ENCODE assay signal across 24 cellular contexts in the genomic region with DNA sequence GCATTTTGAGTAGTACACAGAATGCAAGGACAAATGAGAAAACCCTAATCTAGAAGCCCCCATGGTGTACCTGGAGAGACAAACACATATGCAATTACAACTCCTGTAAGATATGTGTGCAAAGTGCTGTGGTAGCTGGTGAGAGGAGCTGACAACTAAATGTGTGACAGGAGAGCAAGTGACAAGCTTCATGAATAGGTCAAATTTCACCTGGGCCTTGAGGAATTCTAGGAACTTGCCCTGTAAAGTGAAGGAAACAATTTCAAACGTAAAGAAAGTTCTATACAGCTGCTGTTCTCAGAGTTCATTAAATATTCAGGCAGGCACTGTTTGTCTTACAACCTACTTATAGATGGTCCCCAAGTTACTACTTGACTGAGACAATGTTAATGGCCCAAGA.
"Had no signal": no experiment of that assay in that cellular context is flagged by ENCODE, and none has a peak within 500 bp of the region (broad histone marks: within the 10 kb centered on the region; RNA-seq: fewer than 3 reads in every experiment).

No MANE protein-coding gene starts in this region.

- H3K4me2 ChIP-seq: hepatocyte had no signal

- H3K9ac ChIP-seq: parathyroid adenoma had no signal

- H3K27me3 Mint-ChIP-seq: stimulated activated naive B cell treated with anti-CD40 and anti-IgM and Interleukin-4, amounts not matched to agents 10 μg/mL and 1 μg/mL and 100 μg/mL, for 72 hours; stimulated activated naive CD8-positive, alpha-beta T cell treated with anti-CD3 and anti-CD28 coated beads, Interleukin-15, Interleukin-2, amounts not matched to agents 100 ng/mL and 50 ng/mL, for 24 hours had no signal

- DNase-seq: dorsolateral prefrontal cortex; effector CD4-positive, alpha-beta T cell; endodermal cell; foreskin keratinocyte; heart left ventricle; left ventricle myocardium superior; lower lobe of right lung; naive thymus-derived CD8-positive, alpha-beta T cell; right lobe of liver; small intestine; stimulated activated CD4-positive, alpha-beta T cell treated with anti-CD3 and anti-CD28 coated beads, Interleukin-15, amount 100 ng/mL, for 24 hours; stimulated activated CD4-positive, alpha-beta T cell treated with anti-CD3 and anti-CD28 coated beads, Interleukin-2, amount 100 ng/mL, for 48 hours; stimulated activated naive B cell treated with anti-CD40 and anti-IgM and Interleukin-4, amounts not matched to agents 10 μg/mL and 1 μg/mL and 100 μg/mL, for 72 hours; transverse colon; upper lobe of right lung; uterus had no signal

- FAIRE-seq: colon, keratinocyte, small intestine had no signal

- H3K4me3 ChIP-seq: dorsolateral prefrontal cortex, esophagus muscularis mucosa, gastroesophageal sphincter, heart left ventricle, hepatocyte, lower lobe of right lung, right lobe of liver, transverse colon, upper lobe of right lung, uterus had no signal

- H3K4me1 ChIP-seq: foreskin keratinocyte, gastroesophageal sphincter, heart left ventricle, lower lobe of right lung, parathyroid adenoma, right lobe of liver, transverse colon, upper lobe of right lung, uterus had no signal

- ATAC-seq: foreskin keratinocyte; gastroesophageal sphincter; heart left ventricle; left ventricle myocardium superior; lower lobe of right lung; naive thymus-derived CD8-positive, alpha-beta T cell; right lobe of liver; stimulated activated naive B cell treated with anti-CD40 and anti-IgM and Interleukin-4, amounts not matched to agents 10 μg/mL and 1 μg/mL and 100 μg/mL, for 72 hours; upper lobe of right lung had no signal

- H3K79me2 ChIP-seq: hepatocyte, parathyroid adenoma had no signal

- H3K9me3 ChIP-seq: esophagus muscularis mucosa, gastroesophageal sphincter, heart left ventricle, lower lobe of right lung, right lobe of liver, transverse colon, upper lobe of right lung, uterus had no signal

- H3K27me3 ChIP-seq: dorsolateral prefrontal cortex, esophagus muscularis mucosa, foreskin keratinocyte, gastroesophageal sphincter, hepatocyte, right lobe of liver, transverse colon, upper lobe of right lung, uterus had no signal

- H3K36me3 Mint-ChIP-seq: naive thymus-derived CD8-positive, alpha-beta T cell; stimulated activated naive B cell treated with anti-CD40 and anti-IgM and Interleukin-4, amounts not matched to agents 10 μg/mL and 1 μg/mL and 100 μg/mL, for 72 hours had no signal

- H2AFZ ChIP-seq: hepatocyte, parathyroid adenoma had no signal

- H3K4me1 Mint-ChIP-seq: naive thymus-derived CD8-positive, alpha-beta T cell; stimulated activated naive B cell treated with anti-CD40 and anti-IgM and Interleukin-4, amounts not matched to agents 10 μg/mL and 1 μg/mL and 100 μg/mL, for 72 hours had no signal

- H3K36me3 ChIP-seq: esophagus muscularis mucosa, gastroesophageal sphincter, heart left ventricle, lower lobe of right lung, right lobe of liver, transverse colon, upper lobe of right lung, uterus had no signal

- H3K4me3 Mint-ChIP-seq: endodermal cell; naive thymus-derived CD8-positive, alpha-beta T cell; stimulated activated naive B cell treated with anti-CD40 and anti-IgM and Interleukin-4, amounts not matched to agents 10 μg/mL and 1 μg/mL and 100 μg/mL, for 72 hours; stimulated activated naive CD8-positive, alpha-beta T cell treated with anti-CD3 and anti-CD28 coated beads, Interleukin-15, Interleukin-2, amounts not matched to agents 100 ng/mL and 50 ng/mL, for 24 hours had no signal

- H3K27ac Mint-ChIP-seq: endodermal cell; naive thymus-derived CD8-positive, alpha-beta T cell; progenitor cell of endocrine pancreas; stimulated activated naive B cell treated with anti-CD40 and anti-IgM and Interleukin-4, amounts not matched to agents 10 μg/mL and 1 μg/mL and 100 μg/mL, for 72 hours; stimulated activated naive CD8-positive, alpha-beta T cell treated with anti-CD3 and anti-CD28 coated beads, Interleukin-15, Interleukin-2, amounts not matched to agents 100 ng/mL and 50 ng/mL, for 24 hours had no signal

- H3K9me3 Mint-ChIP-seq: endodermal cell; stimulated activated naive B cell treated with anti-CD40 and anti-IgM and Interleukin-4, amounts not matched to agents 10 μg/mL and 1 μg/mL and 100 μg/mL, for 72 hours had no signal

- H3K27ac ChIP-seq: dorsolateral prefrontal cortex, esophagus muscularis mucosa, foreskin keratinocyte, gastroesophageal sphincter, heart left ventricle, hepatocyte, lower lobe of right lung, parathyroid adenoma, right lobe of liver, transverse colon, upper lobe of right lung, uterus had no signal
